In the genomic region with DNA sequence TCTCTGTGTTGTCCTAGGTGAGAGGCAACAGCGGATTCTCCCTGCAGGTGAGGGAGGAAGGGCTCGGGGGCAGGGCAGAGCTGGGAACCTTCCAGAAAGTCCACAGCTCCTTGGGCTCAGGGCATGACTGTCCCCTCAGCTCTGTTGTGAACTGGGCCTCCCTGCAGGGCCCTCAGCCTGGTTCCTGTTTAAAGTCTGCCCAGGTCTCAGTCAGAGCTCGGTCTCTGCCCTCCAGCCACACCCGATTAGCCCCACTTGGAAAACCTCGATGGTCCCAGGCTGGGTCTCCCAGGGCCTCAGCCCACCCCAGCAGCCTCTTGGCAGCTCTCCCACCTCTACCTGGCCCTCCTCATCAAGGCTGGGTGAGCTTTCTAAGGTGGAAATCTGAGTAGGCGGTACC, we compare ENCODE assay signal across 38 cellular contexts. TPM values are rescaled to one million over a fixed set of nuclear protein-coding genes. Genes with fewer than 3 reads are reported as not detected.
"Had no signal": no experiment of that assay in that cellular context is flagged by ENCODE, and none has a peak within 500 bp of the region (broad histone marks: within the 10 kb centered on the region; RNA-seq: fewer than 3 reads in every experiment).

No MANE protein-coding gene starts in this region.

- H3K4me3 Mint-ChIP-seq: activated B cell treated with CpG ODN at 0.5 μM for 24 hours; activated CD4-positive, alpha-beta memory T cell treated with anti-CD3 and anti-CD28 coated beads for 36 hours; activated CD4-positive, alpha-beta T cell treated with anti-CD3 and anti-CD28 coated beads, Interleukin-2, amount 10 ng/mL, durations not matched to agents 24 days and 14 days; activated CD8-positive, alpha-beta T cell treated with anti-CD3 and anti-CD28 coated beads for 36 hours; activated naive CD4-positive, alpha-beta T cell treated with anti-CD3 and anti-CD28 coated beads for 36 hours; activated naive CD8-positive, alpha-beta T cell treated with anti-CD3 and anti-CD28 coated beads for 36 hours; activated T-cell treated with anti-CD3 and anti-CD28 coated beads, Interleukin-2, amount 50 U/mL, for 4 hours; activated T-cell treated with anti-CD3 and anti-CD28 coated beads, Interleukin-2, amount 50 U/mL, for 72 hours; activated T-helper 1 cell treated with anti-CD3 and anti-CD28 coated beads, Interleukin-12 subunit alpha, Interleukin-12 subunit beta, Interleukin-2, Interleukin-4 antibody, amounts not matched to agents 30 ng/mL and 10 ng/mL and 1 ng/mL, durations not matched to agents 14 hours and 24 hours and 36 hours; activated T-helper 17 cell treated with anti-CD3 and anti-CD28 coated beads, Interleukin-2, amount 50 U/mL, for 72 hours; T-helper 1 cell treated with Interleukin-12 subunit alpha and Interleukin-12 subunit beta and Interleukin-4 antibody, amounts not matched to agents 30 μg/mL and 1 μg/mL, for 36 hours; T-helper 2 cell treated with Interferon-gamma antibody and Interleukin-4, amounts not matched to agents 5 μg/mL and 100 μg/mL, for 36 hours had no signal

- H3K9me3 ChIP-seq: adrenal gland, body of pancreas, breast epithelium had no signal

- DNase-seq: activated B cell treated with CpG ODN at 0.5 μM for 24 hours; activated CD4-positive, alpha-beta memory T cell treated with anti-CD3 and anti-CD28 coated beads for 36 hours; activated CD4-positive, alpha-beta T cell treated with anti-CD3 and anti-CD28 coated beads for 4 hours; activated CD4-positive, alpha-beta T cell treated with anti-CD3 and anti-CD28 coated beads, Interleukin-2, amount 10 ng/mL, durations not matched to agents 24 days and 14 days; activated CD4-positive, alpha-beta T cell treated with anti-CD3 and anti-CD28 coated beads, Interleukin-2, amount 50 U/mL, for 1 hour; activated CD4-positive, alpha-beta T cell treated with anti-CD3 and anti-CD28 coated beads, Interleukin-2, amount 50 U/mL, for 4 hours; activated CD4-positive, CD25-positive, alpha-beta regulatory T cell treated with anti-CD3 and anti-CD28 coated beads, Interleukin-2, amount 50 U/mL, for 72 hours; activated CD8-positive, alpha-beta memory T cell treated with anti-CD3 and anti-CD28 coated beads, Interleukin-2, amount 50 U/mL, for 4 hours; activated CD8-positive, alpha-beta T cell treated with anti-CD3 and anti-CD28 coated beads for 36 hours; activated effector memory CD4-positive, alpha-beta T cell treated with anti-CD3 and anti-CD28 coated beads, Interleukin-2, amount 50 U/mL, for 16 hours; activated gamma-delta T cell treated with Interleukin-2 at 50 U/mL for 16 hours; activated naive CD4-positive, alpha-beta T cell; activated naive CD4-positive, alpha-beta T cell treated with anti-CD3 and anti-CD28 coated beads for 36 hours; activated naive CD4-positive, alpha-beta T cell treated with anti-CD3 and anti-CD28 coated beads, Interleukin-2, amount 50 U/mL, for 16 hours; activated naive CD8-positive, alpha-beta T cell treated with anti-CD3 and anti-CD28 coated beads for 36 hours; activated T-cell treated with anti-CD3 and anti-CD28 coated beads for 4 hours; activated T-cell treated with anti-CD3 and anti-CD28 coated beads, Interleukin-2, amount 50 U/mL, for 1 hour; activated T-cell treated with anti-CD3 and anti-CD28 coated beads, Interleukin-2, amount 50 U/mL, for 4 hours; activated T-cell treated with anti-CD3 and anti-CD28 coated beads, Interleukin-2, amount 50 U/mL, for 72 hours; adrenal gland; amniotic stem cell; body of pancreas; brain microvascular endothelial cell; central memory CD4-positive, alpha-beta T cell; T-helper 2 cell; T-helper 9 cell had no signal

- H3K4me1 ChIP-seq: adrenal gland, body of pancreas, breast epithelium had no signal

- H3K36me3 ChIP-seq: adrenal gland, brain microvascular endothelial cell, breast epithelium had no signal

- H3K27ac Mint-ChIP-seq: activated B cell treated with CpG ODN at 0.5 μM for 24 hours; activated CD4-positive, alpha-beta memory T cell treated with anti-CD3 and anti-CD28 coated beads for 36 hours; activated CD4-positive, alpha-beta T cell treated with anti-CD3 and anti-CD28 coated beads, Interleukin-2, amount 10 ng/mL, durations not matched to agents 24 days and 14 days; activated CD8-positive, alpha-beta T cell treated with anti-CD3 and anti-CD28 coated beads for 36 hours; activated naive CD4-positive, alpha-beta T cell treated with anti-CD3 and anti-CD28 coated beads for 36 hours; activated naive CD4-positive, alpha-beta T cell treated with anti-CD3 and anti-CD28 coated beads, Interleukin-2, amount 50 U/mL, for 72 hours; activated naive CD8-positive, alpha-beta T cell treated with anti-CD3 and anti-CD28 coated beads for 36 hours; activated T-cell treated with anti-CD3 and anti-CD28 coated beads, Interleukin-2, amount 50 U/mL, for 72 hours; activated T-helper 1 cell treated with anti-CD3 and anti-CD28 coated beads, Interleukin-12 subunit alpha, Interleukin-12 subunit beta, Interleukin-2, Interleukin-4 antibody, amounts not matched to agents 30 ng/mL and 10 ng/mL and 1 ng/mL, durations not matched to agents 14 hours and 24 hours and 36 hours; activated T-helper 17 cell treated with anti-CD3 and anti-CD28 coated beads, Interleukin-2, amount 50 U/mL, for 72 hours; T-helper 1 cell treated with Interleukin-12 subunit alpha and Interleukin-12 subunit beta and Interleukin-4 antibody, amounts not matched to agents 30 μg/mL and 1 μg/mL, for 36 hours; T-helper 2 cell treated with Interferon-gamma antibody and Interleukin-4, amounts not matched to agents 5 μg/mL and 100 μg/mL, for 36 hours had no signal

- H3K36me3 Mint-ChIP-seq: activated CD4-positive, alpha-beta memory T cell treated with anti-CD3 and anti-CD28 coated beads for 36 hours; activated naive CD4-positive, alpha-beta T cell treated with anti-CD3 and anti-CD28 coated beads, Interleukin-2, amount 50 U/mL, for 72 hours; activated naive CD8-positive, alpha-beta T cell treated with anti-CD3 and anti-CD28 coated beads for 36 hours had no signal

- H3K27ac ChIP-seq: adrenal gland, body of pancreas, brain microvascular endothelial cell, breast epithelium, VCaP had no signal

- H3K27me3 ChIP-seq: body of pancreas had no signal

- H3K9me3 Mint-ChIP-seq: activated B cell treated with CpG ODN at 0.5 μM for 24 hours; activated CD4-positive, alpha-beta memory T cell treated with anti-CD3 and anti-CD28 coated beads for 36 hours; activated CD4-positive, alpha-beta T cell treated with anti-CD3 and anti-CD28 coated beads, Interleukin-2, amount 10 ng/mL, durations not matched to agents 24 days and 14 days; activated CD8-positive, alpha-beta T cell treated with anti-CD3 and anti-CD28 coated beads for 36 hours; activated naive CD4-positive, alpha-beta T cell treated with anti-CD3 and anti-CD28 coated beads for 36 hours; activated naive CD4-positive, alpha-beta T cell treated with anti-CD3 and anti-CD28 coated beads, Interleukin-2, amount 50 U/mL, for 72 hours; activated naive CD8-positive, alpha-beta T cell treated with anti-CD3 and anti-CD28 coated beads for 36 hours; activated T-cell treated with anti-CD3 and anti-CD28 coated beads, Interleukin-2, amount 50 U/mL, for 4 hours; activated T-cell treated with anti-CD3 and anti-CD28 coated beads, Interleukin-2, amount 50 U/mL, for 72 hours; activated T-helper 1 cell treated with anti-CD3 and anti-CD28 coated beads, Interleukin-12 subunit alpha, Interleukin-12 subunit beta, Interleukin-2, Interleukin-4 antibody, amounts not matched to agents 30 ng/mL and 10 ng/mL and 1 ng/mL, durations not matched to agents 14 hours and 24 hours and 36 hours; activated T-helper 17 cell treated with anti-CD3 and anti-CD28 coated beads, Interleukin-2, amount 50 U/mL, for 72 hours; T-helper 1 cell treated with Interleukin-12 subunit alpha and Interleukin-12 subunit beta and Interleukin-4 antibody, amounts not matched to agents 30 μg/mL and 1 μg/mL, for 36 hours; T-helper 2 cell treated with Interferon-gamma antibody and Interleukin-4, amounts not matched to agents 5 μg/mL and 100 μg/mL, for 36 hours had no signal

- H3K4me1 Mint-ChIP-seq: activated B cell treated with CpG ODN at 0.5 μM for 24 hours; activated CD4-positive, alpha-beta T cell treated with anti-CD3 and anti-CD28 coated beads, Interleukin-2, amount 10 ng/mL, durations not matched to agents 24 days and 14 days; activated naive CD8-positive, alpha-beta T cell treated with anti-CD3 and anti-CD28 coated beads for 36 hours; activated T-helper 17 cell treated with anti-CD3 and anti-CD28 coated beads, Interleukin-2, amount 50 U/mL, for 72 hours had no signal

- H3K4me3 ChIP-seq: adrenal gland, body of pancreas, breast epithelium had no signal

- ATAC-seq: activated CD8-positive, alpha-beta T cell treated with anti-CD3 and anti-CD28 coated beads for 36 hours; activated naive CD4-positive, alpha-beta T cell treated with anti-CD3 and anti-CD28 coated beads, Interleukin-2, amount 50 U/mL, for 72 hours; activated T-cell treated with anti-CD3 and anti-CD28 coated beads, Interleukin-2, amount 50 U/mL, for 4 hours; activated T-cell treated with anti-CD3 and anti-CD28 coated beads, Interleukin-2, amount 50 U/mL, for 72 hours; activated T-helper 17 cell treated with anti-CD3 and anti-CD28 coated beads, Interleukin-2, amount 50 U/mL, for 72 hours; body of pancreas had no signal

RNA-seq across cellular contexts. Expression of a gene that starts 30.0 kb away (rescaled TPM):
- total RNA-seq: activated B cell treated with CpG ODN at 0.5 μM for 24 hours; activated CD4-positive, alpha-beta memory T cell treated with anti-CD3 and anti-CD28 coated beads for 36 hours; activated CD4-positive, alpha-beta T cell treated with anti-CD3 and anti-CD28 coated beads, Interleukin-2, amount 10 ng/mL, durations not matched to agents 24 days and 14 days; activated CD8-positive, alpha-beta memory T cell treated with anti-CD3 and anti-CD28 coated beads for 36 hours; activated CD8-positive, alpha-beta T cell treated with anti-CD3 and anti-CD28 coated beads for 36 hours; activated naive CD4-positive, alpha-beta T cell treated with anti-CD3 and anti-CD28 coated beads, Interleukin-2, amount 50 U/mL, for 72 hours; activated naive CD8-positive, alpha-beta T cell treated with anti-CD3 and anti-CD28 coated beads for 36 hours; activated T-cell treated with anti-CD3 and anti-CD28 coated beads, Interleukin-2, amount 50 U/mL, for 4 hours; activated T-cell treated with anti-CD3 and anti-CD28 coated beads, Interleukin-2, amount 50 U/mL, for 72 hours; activated T-helper 1 cell treated with anti-CD3 and anti-CD28 coated beads, Interleukin-12 subunit alpha, Interleukin-12 subunit beta, Interleukin-2, Interleukin-4 antibody, amounts not matched to agents 30 ng/mL and 10 ng/mL and 1 ng/mL, durations not matched to agents 14 hours and 24 hours and 36 hours; activated T-helper 17 cell treated with anti-CD3 and anti-CD28 coated beads, Interleukin-2, amount 50 U/mL, for 72 hours; astrocyte; body of pancreas; breast epithelium; cardiac septum; cerebellum had no signal
- polyA plus RNA-seq: aorta had no signal
